11 cellular contexts compared by ENCODE assay signal in the genomic region with DNA sequence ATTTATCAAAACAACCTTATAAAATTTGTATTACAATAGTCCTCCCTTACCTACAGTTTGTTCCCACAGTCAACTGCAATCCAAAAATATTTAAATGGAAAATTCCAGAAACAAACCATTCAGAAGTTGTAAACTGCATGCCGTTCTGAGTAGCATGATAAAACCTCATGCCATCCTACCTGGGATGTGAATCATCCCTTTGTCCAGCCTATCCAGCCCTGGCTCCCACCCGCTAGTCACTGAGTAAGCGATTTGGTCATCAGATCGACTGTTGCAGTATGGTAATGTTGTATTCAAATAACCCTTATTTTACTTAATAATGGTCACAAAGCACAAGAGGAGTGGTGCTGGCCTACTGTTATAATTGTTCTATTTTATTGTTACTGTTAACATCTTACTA.
A peak's percentile ranks its signal among the peaks of the same experiment; 100 is the strongest.
DNase-seq lines count a peak whose midpoint lies in the region; ATAC-seq and TF ChIP-seq lines count a peak whose summit lies in the region.
"Had no signal": no experiment of that assay in that cellular context is flagged by ENCODE, and none has a peak within 500 bp of the region (broad histone marks: within the 10 kb centered on the region; RNA-seq: fewer than 3 reads in every experiment).

No MANE protein-coding gene starts in this region.

- POLR2A ChIA-PET in Caco-2 (lab: Charles Lee): interaction anchor here (0.8 kb wide), 1 partner anchor 17 kb away, joined by 3 read pairs; no protein-coding TSS in a partner anchor

- TF ChIP-seq EP300 in gastroesophageal sphincter (IDR thresholded peaks at IDR 0.05): no peak

- peak overlapping the region; percentile 75 for H3K27ac Mint-ChIP-seq in Caco-2 (ENCODE audit: unreplicated experiment)

- no peaks in the 10 kb centered on the region for H3K4me1 Mint-ChIP-seq in Caco-2 (ENCODE audit: low read depth, unreplicated experiment)

- H3K27me3 Mint-ChIP-seq in Caco-2 (ENCODE audit: insufficient read depth, unreplicated experiment): no peaks in the 10 kb centered on the region

- no TSS peak for BruUV-seq in Caco-2 (replicated peaks; lab: Mats Ljungman, UMichigan)

- H3K36me3 Mint-ChIP-seq in Caco-2 (ENCODE audit: insufficient read depth, unreplicated experiment): peaks cover 12% of the 10 kb centered on the region

- CTCF ChIA-PET in Caco-2 (lab: Charles Lee): no interaction called here

- peaks cover 20% of the 10 kb centered on the region for H3K4me1 ChIP-seq in Caco-2
- peaks cover 0 to 33% of the 10 kb centered on the region in 2 donors for H3K4me1 ChIP-seq in left lung
- peaks cover 0 to 30% (median 8%) of the 10 kb centered on the region in 3 donors for H3K4me1 ChIP-seq in gastroesophageal sphincter

- TF ChIP-seq POLR2A in gastroesophageal sphincter (IDR thresholded peaks at IDR 0.05): no peak

- H3K27me3 ChIP-seq in Caco-2 (replicated peaks; ENCODE audit: control insufficient read depth, insufficient read depth, low read length): no peaks in the 10 kb centered on the region
- H3K27me3 ChIP-seq in brain microvascular endothelial cell (replicated peaks): no peaks in the 10 kb centered on the region
- H3K27me3 ChIP-seq in left lung: no peaks in the 10 kb centered on the region
- H3K27me3 ChIP-seq in gastroesophageal sphincter: no peaks in the 10 kb centered on the region

- 87 to 91% methylated on average over 4 of the region's 4 CpGs for WGBS in gastroesophageal sphincter (ENCODE audit: low coverage in 1 of 2), 2 donors

- H3K4me3 Mint-ChIP-seq in Caco-2 (ENCODE audit: unreplicated experiment): no peak overlapping the region

- in situ Hi-C loops in brain microvascular endothelial cell (cut with HindIII; ENCODE audit: low pct_ligation_motif_present, low sequenced_read_pairs): no loop called here

- no peak overlapping the region for H3K4me3 ChIP-seq in Caco-2 (ENCODE audit: low read depth, low read length)
- no peak overlapping the region for H3K4me3 ChIP-seq in brain microvascular endothelial cell (ENCODE audit: low read depth, low read length)
- no peak overlapping the region for H3K4me3 ChIP-seq in left lung
- H3K4me3 ChIP-seq in gastroesophageal sphincter: no peak overlapping the region

- intact Hi-C loops in Caco-2 (cut with micrococcal nuclease; ENCODE audit: unreplicated experiment) (no loop called here), left lung (cut with DNase I) (no loop called here)

- H3K27ac ChIP-seq in brain microvascular endothelial cell (no peak overlapping the region), left lung (peak overlapping the region; percentile 79 to 82), gastroesophageal sphincter (no peak overlapping the region)
- H3K27ac ChIP-seq: KMS-11 had no signal

- H3K36me3 ChIP-seq in Caco-2 (ENCODE audit: control insufficient read depth, insufficient read depth, low read length): no peaks in the 10 kb centered on the region
- H3K36me3 ChIP-seq in brain microvascular endothelial cell (replicated peaks): no peaks in the 10 kb centered on the region
- H3K36me3 ChIP-seq in left lung: no peaks in the 10 kb centered on the region
- H3K36me3 ChIP-seq in gastroesophageal sphincter: no peaks in the 10 kb centered on the region

- DNase-seq in Caco-2 (no peak), LHCN-M2 (ENCODE audit: low read depth) (peak; percentile 49), brain microvascular endothelial cell (peak; percentile 19), left lung (no peak), NCI-H748 treated with DMSO at 0.1 percent for 48 hours (lab: John Stamatoyannopoulos, UW) (no peak)
- no peak for DNase-seq in activated CD8-positive, alpha-beta memory T cell treated with anti-CD3 and anti-CD28 coated beads, Interleukin-2, amount 50 U/mL, for 48 hours
- DNase-seq: cerebellar nuclear complex, DND-41 had no signal

- ATAC-seq in left lung (no peak), gastroesophageal sphincter (no peak), HG03571 (IDR thresholded peaks at IDR 0.05; ENCODE audit: unreplicated experiment) (no peak)

- no peaks in the 10 kb centered on the region for H3K9me3 Mint-ChIP-seq in Caco-2 (ENCODE audit: unreplicated experiment)

- H3K9me3 ChIP-seq in Caco-2 (no peaks in the 10 kb centered on the region), left lung (no peaks in the 10 kb centered on the region), gastroesophageal sphincter (no peaks in the 10 kb centered on the region)

- TF ChIP-seq CTCF in Caco-2 (IDR thresholded peaks at IDR 0.05; ENCODE audit: insufficient read depth in 1 of 2, low read depth in 1 of 2, low read length in 1 of 2, severe bottlenecking in 1 of 2, unreplicated experiment in 1 of 2) (no peak), brain microvascular endothelial cell (IDR thresholded peaks at IDR 0.05; ENCODE audit: low read depth, low read length, missing control alignments) (no peak), left lung (IDR thresholded peaks at IDR 0.05) (no peak), gastroesophageal sphincter (IDR thresholded peaks at IDR 0.05) (no peak)

Comparison
In these comparisons a context has a peak if more than half of its experiments do, and no peak if none do; other contexts are left out.
1. DNase-seq: peak in LHCN-M2 (single experiment) and brain microvascular endothelial cell (single experiment); none in Caco-2 (0 of 2), left lung (0 of 2), NCI-H748 treated with DMSO at 0.1 percent for 48 hours (single experiment) and activated CD8-positive, alpha-beta memory T cell treated with anti-CD3 and anti-CD28 coated beads, Interleukin-2, amount 50 U/mL, for 48 hours (single experiment).
2. H3K27ac ChIP-seq: peak in left lung (2 of 2); none in brain microvascular endothelial cell (single experiment) and gastroesophageal sphincter (0 of 4).